ENCODE assay signal across 20 cellular contexts in genomic region chr16:8888951-8889892, GRCh38. TPM values are rescaled to one million over a fixed set of nuclear protein-coding genes. Genes with fewer than 3 reads are reported as not detected.
A peak's percentile ranks its signal among the peaks of the same experiment; 100 is the strongest.
DNase-seq lines count a peak whose midpoint lies in the region; ATAC-seq, FAIRE-seq and TF ChIP-seq lines count a peak whose summit lies in the region.
"Had no signal": no experiment of that assay in that cellular context is flagged by ENCODE, and none has a peak within 500 bp of the region (broad histone marks: within the 10 kb centered on the region; RNA-seq: fewer than 3 reads in every experiment).

No MANE protein-coding gene starts in this region.

- H3K4ac ChIP-seq in neuronal stem cell (ENCODE audit: low read length) = no peak overlapping the region

- no peak overlapping the region for H3K14ac ChIP-seq in neuronal stem cell (ENCODE audit: low read length)

- intact Hi-C loops in K562 (cut with micrococcal nuclease) = no loop called here
- intact Hi-C loops in upper lobe of right lung (cut with DNase I) = loop anchor here (10.0 kb wide), 1 partner anchor 324 kb away; no protein-coding TSS in a partner anchor
- intact Hi-C loops in ascending aorta (cut with DNase I) = loop anchor here (5.0 kb wide), 1 partner anchor 73 kb away; the partner anchor contains the start of gene USP7

- peak overlapping the region; percentile 39 for H3K18ac ChIP-seq in neuronal stem cell (ENCODE audit: low read length)

- H2AFZ ChIP-seq in GM23248 (no peak overlapping the region), K562 (ENCODE audit: low read depth, low read length) (no peak overlapping the region), neuronal stem cell (ENCODE audit: low read length) (no peak overlapping the region)

- DNase-seq in GM23248 (no peak), K562 (ENCODE audit: extremely low read depth in 1 of 4, low spot score in 3 of 4) (no peak), neuronal stem cell (ENCODE audit: low spot score) (no peak), upper lobe of right lung (peak; percentile 53), ascending aorta (ENCODE audit: low spot score in 2 of 2) (no peak), DMS153 (lab: John Stamatoyannopoulos, UW) (no peak), inferior parietal cortex (ENCODE audit: extremely low spot score) (no peak)
- DNase-seq: COR-L47; GOT3; NCI-H1092; NCI-H2107; NCI-H345; NCI-H526 treated with DMSO at 0.1 percent for 48 hours; NK-92 treated with Interleukin-12 subunit alpha and Interleukin-12 subunit beta, amount 100 ng/mL, for 24 hours had no signal

- TF ChIP-seq RAD21 in K562 (CRISPR knock-in tag; conservative IDR thresholded peaks at IDR 0.05 in 1 of 2, IDR thresholded peaks at IDR 0.05 in 1 of 2) = no peak

- no peak overlapping the region for H2BK12ac ChIP-seq in neuronal stem cell (ENCODE audit: low read length)

- no peak for FAIRE-seq in K562 (lab: Jason Lieb, UNC)
- FAIRE-seq: GM12891 had no signal

- H3K4me3 ChIP-seq in GM23248 = no peak overlapping the region
- H3K4me3 ChIP-seq in K562 = no peak overlapping the region
- H3K4me3 ChIP-seq in neuronal stem cell (ENCODE audit: low read length in 2 of 2) = no peak overlapping the region
- H3K4me3 ChIP-seq in upper lobe of right lung = no peak overlapping the region
- no peak overlapping the region for H3K4me3 ChIP-seq in ascending aorta
- H3K4me3 ChIP-seq: SJSA1 had no signal

- H3K27me3 ChIP-seq in GM23248 (replicated peaks; ENCODE audit: insufficient read depth) = no peaks in the 10 kb centered on the region
- H3K27me3 ChIP-seq in K562 (ENCODE audit: control insufficient read depth in 2 of 2, insufficient read depth in 2 of 2, low read length in 2 of 2) = no peaks in the 10 kb centered on the region
- H3K27me3 ChIP-seq in neuronal stem cell (ENCODE audit: control insufficient read depth in 3 of 3, insufficient read depth in 3 of 3, low read depth in 1 of 3, low read length in 3 of 3) = no peaks in the 10 kb centered on the region
- H3K27me3 ChIP-seq in upper lobe of right lung = no peaks in the 10 kb centered on the region
- no peaks in the 10 kb centered on the region for H3K27me3 ChIP-seq in ascending aorta
- H3K27me3 ChIP-seq: SJSA1 had no signal

- no peak overlapping the region for H4K91ac ChIP-seq in neuronal stem cell (ENCODE audit: low read depth, low read length, poor library complexity)

- H3K9ac ChIP-seq in GM23248 (no peak overlapping the region), K562 (ENCODE audit: insufficient read depth in 1 of 2, low read depth in 2 of 2, low read length in 2 of 2) (peak overlapping the region in 1 of 2 experiments; percentile 24; a peak in 1 of 4 replicates), neuronal stem cell (ENCODE audit: low read depth, low read length, poor library complexity) (no peak overlapping the region)
- H3K9ac ChIP-seq: KMS-11 had no signal

- peaks cover 4% of the 10 kb centered on the region for H3K9me1 ChIP-seq in K562 (ENCODE audit: control insufficient read depth, insufficient read depth, low read length)

- no peak overlapping the region for H2BK120ac ChIP-seq in neuronal stem cell (ENCODE audit: low read depth, low read length)

- H3K9me2 ChIP-seq in GM23248 (ENCODE audit: insufficient read depth) = no peaks in the 10 kb centered on the region

- WGBS in GM23248 (ENCODE audit: low coverage in 1 of 2, low lambda C conversion rate in 2 of 2, missing lambda C conversion rate in 2 of 2), 2 experiments = 83 to 84% methylated on average over 22 to 23 of the region's 23 CpGs
- 90% methylated on average over 23 of the region's 23 CpGs for WGBS in K562 (ENCODE audit: insufficient coverage, low coverage, missing lambda C conversion rate)
- WGBS in neuronal stem cell (ENCODE audit: extremely low coverage in 2 of 2, insufficient read length in 2 of 2, insufficient replicate concordance in 1 of 2), 2 donors = no CpG with 5 or more reads among the region's 23 CpGs

- in situ Hi-C loops in GM23248 (cut with MboI) = loop anchor here (10.0 kb wide), 1 partner anchor 234 kb away; no protein-coding TSS in a partner anchor
- in situ Hi-C loops in K562 (cut with MboI) = no loop called here

- H3K4me1 ChIP-seq in GM23248 (ENCODE audit: insufficient read depth) = peaks cover 33% of the 10 kb centered on the region
- peaks cover 6 to 40% of the 10 kb centered on the region in 2 experiments; a peak in 4 of 5 replicates for H3K4me1 ChIP-seq in K562 (replicated peaks in 1 of 2; ENCODE audit: control insufficient read depth in 2 of 2, insufficient read depth in 2 of 2, low read length in 2 of 2)
- peaks cover 10 to 21% of the 10 kb centered on the region in 2 donors for H3K4me1 ChIP-seq in neuronal stem cell (ENCODE audit: control insufficient read depth in 2 of 2, insufficient read depth in 1 of 2, low read depth in 1 of 2, low read length in 2 of 2)
- H3K4me1 ChIP-seq in upper lobe of right lung = no peaks in the 10 kb centered on the region
- peaks cover 0 to 7% of the 10 kb centered on the region in 2 donors for H3K4me1 ChIP-seq in ascending aorta

- H3K79me2 ChIP-seq in GM23248 (ENCODE audit: insufficient read depth) (no peaks in the 10 kb centered on the region), K562 (ENCODE audit: control insufficient read depth, insufficient read depth, low read length) (no peaks in the 10 kb centered on the region)

- TF ChIP-seq POLR2A in K562 (conservative IDR thresholded peaks at IDR 0.05) = peak; percentile 44

- CTCF ChIA-PET in K562 (lab: Yijun Ruan, JAX; ENCODE audit: low intra/inter-chr PET ratio) = no interaction called here

- H2AK5ac ChIP-seq in neuronal stem cell (ENCODE audit: low read depth, low read length) = peak overlapping the region; percentile 13

- H3K36me3 ChIP-seq in GM23248 (ENCODE audit: low read depth) (peaks cover 31% of the 10 kb centered on the region; the same call in 1 of the 2 replicates), K562 (ENCODE audit: control insufficient read depth, insufficient read depth, low read length) (peaks cover 49% of the 10 kb centered on the region; the same call in 2 of the 3 replicates), neuronal stem cell (replicated peaks in 1 of 2; ENCODE audit: control insufficient read depth in 2 of 2, insufficient read depth in 2 of 2, low read length in 2 of 2) (peaks cover 30 to 71% of the 10 kb centered on the region in 2 donors), upper lobe of right lung (peaks cover 45% of the 10 kb centered on the region), ascending aorta (peaks cover 32 to 43% of the 10 kb centered on the region in 2 donors)

- no peak for TF ChIP-seq CTCF in K562 (IDR thresholded peaks at IDR 0.05 in 2 of 3, conservative IDR thresholded peaks at IDR 0.05 in 1 of 3; ENCODE audit: insufficient read depth in 2 of 3, low read depth in 1 of 3, low read length in 3 of 3)
- TF ChIP-seq CTCF in upper lobe of right lung (IDR thresholded peaks at IDR 0.05) = no peak
- TF ChIP-seq CTCF in ascending aorta (IDR thresholded peaks at IDR 0.05) = no peak

- H3K79me1 ChIP-seq in neuronal stem cell (ENCODE audit: low read depth, low read length) = peaks cover 1% of the 10 kb centered on the region

- H2BK15ac ChIP-seq in neuronal stem cell (ENCODE audit: low read length) = no peak overlapping the region

- no peak for TF ChIP-seq EP300 in K562 (IDR thresholded peaks at IDR 0.05; ENCODE audit: low read length)

- BruUV-seq in K562 (replicated peaks; lab: Mats Ljungman, UMichigan) = no TSS peak

- H3K9me3 ChIP-seq in GM23248 (ENCODE audit: low read depth) (no peaks in the 10 kb centered on the region), K562 (replicated peaks; ENCODE audit: control insufficient read depth, insufficient read depth, low read depth, low read length) (no peaks in the 10 kb centered on the region), neuronal stem cell (replicated peaks in 1 of 2; ENCODE audit: control insufficient read depth in 2 of 2, insufficient read depth in 1 of 2, low read depth in 1 of 2, low read length in 2 of 2) (peaks cover 0 to 4% of the 10 kb centered on the region in 2 donors), upper lobe of right lung (no peaks in the 10 kb centered on the region), ascending aorta (no peaks in the 10 kb centered on the region)
- H3K9me3 ChIP-seq: SJSA1 had no signal

- ATAC-seq in K562 (no peak), upper lobe of right lung (no peak)

- peaks cover 32% of the 10 kb centered on the region for H3F3A ChIP-seq in GM23248 (ENCODE audit: insufficient read depth)

- H3K4me2 ChIP-seq in GM23248 (ENCODE audit: unreplicated experiment) (no peak overlapping the region), K562 (ENCODE audit: insufficient read depth, low read length) (no peak overlapping the region), neuronal stem cell (ENCODE audit: insufficient read depth, low read length, poor library complexity, severe bottlenecking) (no peak overlapping the region)
- H3K4me2 ChIP-seq: KMS-11 had no signal

- peak overlapping the region; percentile 53 for H3K23ac ChIP-seq in neuronal stem cell (ENCODE audit: low read depth, low read length, poor library complexity)

- H4K8ac ChIP-seq in neuronal stem cell (ENCODE audit: low read depth, low read length) = no peak overlapping the region

- POLR2A ChIA-PET in K562 (lab: Yijun Ruan, JAX) = interaction anchor here (0.9 to 1.1 kb wide), 2 partner anchors 14 to 233 kb away, joined by 3 to 5 read pairs; no protein-coding TSS in a partner anchor

- no peaks in the 10 kb centered on the region for H4K20me1 ChIP-seq in GM23248 (ENCODE audit: insufficient read depth)
- peaks cover 26% of the 10 kb centered on the region; the same call in 1 of the 2 replicates for H4K20me1 ChIP-seq in K562 (replicated peaks; ENCODE audit: control insufficient read depth, insufficient read depth, low read length)

- 0 out of 2 replicates have a peak overlapping the region, but pooled peaks have one; percentile 22 for H3K27ac ChIP-seq in GM23248
- H3K27ac ChIP-seq in K562 (ENCODE audit: extremely low read depth, low read depth, low read length) = no peak overlapping the region
- H3K27ac ChIP-seq in neuronal stem cell (replicated peaks; ENCODE audit: low read length) = no peak overlapping the region
- H3K27ac ChIP-seq in upper lobe of right lung = no peak overlapping the region
- no peak overlapping the region for H3K27ac ChIP-seq in ascending aorta
- H3K27ac ChIP-seq: KMS-11, SJSA1 had no signal

- H2BK5ac ChIP-seq in neuronal stem cell (ENCODE audit: low read length) = no peak overlapping the region

RNA-seq across cellular contexts. Expression of gene LITAFD, which starts 7.1 kb away (rescaled TPM):
- not detected in 2 replicates for total RNA-seq in GM23248 (2014; rRNA removed; shearing (Covaris generic))
- not detected in 2 replicates for polyA plus RNA-seq in GM23248 (2016; fragmentation: Nextera tagmentation; extraction: Ambion mirVana)
- not detected in 2 replicates for total RNA-seq in K562 (2011; cell fraction: chromatin; rRNA removed; ENCODE audit: low replicate concordance)
- total RNA-seq in K562 (2011; cell fraction: nucleolus; rRNA removed) = not detected in 2 replicates
- not detected in 2 replicates for total RNA-seq in K562 (2011; cell fraction: nucleoplasm; rRNA removed)
- not detected in 2 replicates for total RNA-seq in K562 (2014; rRNA removed)
- total RNA-seq in K562 (2014; rRNA removed; fragmentation: Illumina TruSeq; extraction: Trizol) = not detected in 2 replicates
- not detected in 2 replicates for total RNA-seq in K562 (2015; rRNA removed; fragmentation: Illumina TruSeq; extraction: Trizol)
- total RNA-seq in K562 (2021) = not detected in 2 replicates
- polyA plus RNA-seq in K562 (2011; rRNA removed) = not detected in 2 replicates
- polyA plus RNA-seq in K562 (2011; cell fraction: cytosol; rRNA removed) = not detected in 2 replicates
- not detected in 2 replicates for polyA plus RNA-seq in K562 (2011; cell fraction: nucleus; rRNA removed)
- not detected in 2 replicates for polyA plus RNA-seq in K562 (2012)
- polyA plus RNA-seq in K562 (2014; fragmentation: Illumina TruSeq; extraction: Trizol) = not detected in 2 replicates
- not detected for polyA plus RNA-seq in K562 (2014; fragmentation: Nextera tagmentation; extraction: Ambion mirVana)
- not detected in 2 replicates for polyA plus RNA-seq in K562 (2014; rRNA removed)
- polyA minus RNA-seq in K562 (2011; rRNA and poly(A)+ RNA removed) = not detected in 2 replicates
- polyA minus RNA-seq in K562 (2011; cell fraction: cytosol; rRNA and poly(A)+ RNA removed) = not detected in 2 replicates
- not detected in 2 replicates for polyA minus RNA-seq in K562 (2011; cell fraction: nucleus; rRNA and poly(A)+ RNA removed)
- polyA plus RNA-seq in neuronal stem cell (2013, experiment 1 of 2) = not detected
- not detected for polyA plus RNA-seq in neuronal stem cell (2013, experiment 2 of 2)
- total RNA-seq in upper lobe of right lung = not detected
- not detected for total RNA-seq in ascending aorta
- total RNA-seq: G401, MCF 10A, SJSA1 had no signal
- polyA plus RNA-seq: BJ had no signal

RNA-seq across cellular contexts. Expression of gene CARHSP1, which starts 20.4 kb away (rescaled TPM):
- total RNA-seq in GM23248 (2014; rRNA removed; shearing (Covaris generic)) = 129 and 143 TPM in 2 replicates
- polyA plus RNA-seq in GM23248 (2016; fragmentation: Nextera tagmentation; extraction: Ambion mirVana) (150 and 156 TPM in 2 replicates), K562 (2011; rRNA removed) (37.0 and 40.8 TPM in 2 replicates), K562 (2014; fragmentation: Illumina TruSeq; extraction: Trizol) (40.4 and 87.0 TPM in 2 replicates), K562 (2014; fragmentation: Nextera tagmentation; extraction: Ambion mirVana) (10 to 100 TPM in 1 of 2 experiments, 1 to 10 TPM in 1; 5.8 to 17.1 TPM), K562 (2014; rRNA removed) (97.9 and 104 TPM in 2 replicates)
- 20.8 and 44.6 TPM in 2 replicates for total RNA-seq in K562 (2011; cell fraction: chromatin; rRNA removed; ENCODE audit: low replicate concordance)
- 34.7 and 35.1 TPM in 2 replicates for total RNA-seq in K562 (2011; cell fraction: nucleolus; rRNA removed)
- 29.4 and 42.3 TPM in 2 replicates for total RNA-seq in K562 (2011; cell fraction: nucleoplasm; rRNA removed)
- total RNA-seq in K562 (2014; rRNA removed) (112 and 114 TPM in 2 replicates), K562 (2014; rRNA removed; fragmentation: Illumina TruSeq; extraction: Trizol) (27.0 and 41.1 TPM in 2 replicates), K562 (2015; rRNA removed; fragmentation: Illumina TruSeq; extraction: Trizol) (65.2 and 68.5 TPM in 2 replicates), K562 (2021) (74.5 and 78.0 TPM in 2 replicates), upper lobe of right lung (103 TPM), ascending aorta (151 TPM)
- polyA plus RNA-seq in K562 (2011; cell fraction: cytosol; rRNA removed) = 46.0 and 113 TPM in 2 replicates
- polyA plus RNA-seq in K562 (2011; cell fraction: nucleus; rRNA removed) = 25.6 and 34.1 TPM in 2 replicates
- 72.1 and 96.6 TPM in 2 replicates for polyA plus RNA-seq in K562 (2012)
- polyA minus RNA-seq in K562 (2011; rRNA and poly(A)+ RNA removed) = 39.1 and 58.1 TPM in 2 replicates
- polyA minus RNA-seq in K562 (2011; cell fraction: cytosol; rRNA and poly(A)+ RNA removed) = 34.9 and 36.6 TPM in 2 replicates
- 12.1 and 17.4 TPM in 2 replicates for polyA minus RNA-seq in K562 (2011; cell fraction: nucleus; rRNA and poly(A)+ RNA removed)
- 107 TPM for polyA plus RNA-seq in neuronal stem cell (2013, experiment 1 of 2)
- polyA plus RNA-seq in neuronal stem cell (2013, experiment 2 of 2) = 99.5 TPM
